In the genomic region with DNA sequence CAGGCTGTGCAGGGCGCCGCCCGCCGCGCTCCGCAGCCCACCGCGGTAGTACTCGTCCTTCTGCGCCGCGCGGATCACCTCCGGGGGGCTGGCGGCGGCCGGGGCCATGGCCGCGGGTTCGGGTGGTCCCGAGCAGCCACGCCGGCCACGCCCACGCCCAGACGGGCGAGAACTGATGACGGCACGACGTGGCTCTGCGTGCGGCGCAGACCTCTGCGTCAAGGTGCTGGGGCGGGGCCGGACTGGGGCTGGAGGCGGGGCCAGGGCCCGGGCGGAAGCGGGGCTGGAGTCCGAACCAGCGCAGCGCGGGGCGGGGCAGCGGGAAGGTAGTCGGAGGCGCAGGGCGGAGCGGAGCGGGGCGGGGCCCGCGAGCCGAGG, we compare ENCODE assay signal across 8 cellular contexts. TPM values are rescaled to one million over a fixed set of nuclear protein-coding genes. Genes with fewer than 3 reads are reported as not detected.
DNase-seq lines count a peak whose midpoint lies in the region; TF ChIP-seq lines count a peak whose summit lies in the region.

Gene PEX10 (minus strand): TSS at position 170 of the 378 bp plus-strand sequence. CDS start 62 bp downstream, at position 108.

- DNase-seq in CMK (ENCODE audit: low read depth) (peak; percentile 97), GM20000 (ENCODE audit: low spot score) (peak; percentile 100), HS-5 (ENCODE audit: low read depth) (peak; percentile 63), NOMO-1 (lab: John Stamatoyannopoulos, UW; ENCODE audit: unreplicated experiment in 2 of 2) (peak; percentile 89 to 96), lung microvascular endothelial cell (ENCODE audit: low read depth in 2 of 2) (peak; percentile 96 to 97)
- peak; percentile 94 for DNase-seq in effector CD8-positive, alpha-beta T cell (lab: John Stamatoyannopoulos, UW)
- DNase-seq in stimulated activated CD4-positive, alpha-beta T cell treated with anti-CD3 and anti-CD28 coated beads, TNF-alpha, amount 100 ng/mL, for 4 hours (ENCODE audit: low read depth in 3 of 3), result peak; percentile 99 to 100 (median 99)

- CTCF ChIA-PET in activated CD8-positive, alpha-beta memory T cell treated with anti-CD3 and anti-CD28 coated beads for 36 hours (lab: Charles Lee), result interaction anchor here (0.9 to 1.4 kb wide), 4 partner anchors 114 to 213 kb away, joined by 3 to 5 read pairs (median 3); partner anchors contain the start of genes PANK4 and PRXL2B

- POLR2A ChIA-PET in activated CD8-positive, alpha-beta memory T cell treated with anti-CD3 and anti-CD28 coated beads for 36 hours (lab: Charles Lee), result interaction anchor here (1.0 to 1.7 kb wide), 2 partner anchors 135 to 173 kb away, joined by 4 to 7 read pairs; no protein-coding TSS in a partner anchor

- no peak for TF ChIP-seq CTCF in GM20000 (IDR thresholded peaks at IDR 0.05; ENCODE audit: extremely low read depth, missing control alignments)

RNA-seq across cellular contexts. Expression of gene PEX10, which starts in this region (rescaled TPM):
- 10 to 100 TPM; 22.6 to 24.2 TPM for total RNA-seq in activated CD8-positive, alpha-beta memory T cell treated with anti-CD3 and anti-CD28 coated beads for 36 hours
- total RNA-seq in lung microvascular endothelial cell, result 24.6 and 26.0 TPM in 2 replicates

Comparison
In these comparisons a context has a peak if more than half of its experiments do, and no peak if none do; other contexts are left out.
1. Peak in every context shown above with its lines: DNase-seq.